In genomic region chr4:106587558-106587957, GRCh38 we compare ENCODE assay signal across 14 cellular contexts.
A peak's percentile ranks its signal among the peaks of the same experiment; 100 is the strongest.
DNase-seq lines count a peak whose midpoint lies in the region; ATAC-seq, FAIRE-seq and TF ChIP-seq lines count a peak whose summit lies in the region.
"Had no signal": no experiment of that assay in that cellular context is flagged by ENCODE, and none has a peak within 500 bp of the region (broad histone marks: within the 10 kb centered on the region; RNA-seq: fewer than 3 reads in every experiment).

No MANE protein-coding gene starts in this region.

- TF ChIP-seq CTCF in keratinocyte (optimal IDR thresholded peaks at IDR 0.05 in 1 of 3, IDR thresholded peaks at IDR 0.05 in 1 of 3, conservative IDR thresholded peaks at IDR 0.05 in 1 of 3; ENCODE audit: extremely low read depth in 1 of 3, insufficient read depth in 2 of 3, low read length in 3 of 3) = no peak

- peak; percentile 86 for FAIRE-seq in keratinocyte (lab: Jason Lieb, UNC)

- H3K9me2 ChIP-seq in Karpas-422 (replicated peaks; ENCODE audit: insufficient read depth, low read length) = no peaks in the 10 kb centered on the region

- peak overlapping the region; percentile 83 for H2AFZ ChIP-seq in keratinocyte (ENCODE audit: control insufficient read depth, low read length)
- H2AFZ ChIP-seq in Karpas-422 (ENCODE audit: low read length) = no peak overlapping the region

- H3K27ac ChIP-seq in keratinocyte (ENCODE audit: control insufficient read depth, insufficient read depth, low read length) (peak overlapping the region; percentile 74), Karpas-422 (ENCODE audit: low read length) (no peak overlapping the region)
- H3K27ac ChIP-seq: BLaER1, thyroid gland had no signal

- H3K27me3 ChIP-seq in keratinocyte (ENCODE audit: control insufficient read depth, extremely low read depth, insufficient read depth, low read length) (no peaks in the 10 kb centered on the region), Karpas-422 (ENCODE audit: low read length) (no peaks in the 10 kb centered on the region)
- H3K27me3 ChIP-seq: BLaER1, thyroid gland had no signal

- H3K4me2 ChIP-seq in keratinocyte (ENCODE audit: control insufficient read depth, extremely low read depth, insufficient read depth, low read depth, low read length) = peak overlapping the region; percentile 62
- no peak overlapping the region for H3K4me2 ChIP-seq in Karpas-422 (ENCODE audit: low read depth, low read length, poor library complexity, severe bottlenecking)
- H3K4me2 ChIP-seq: BLaER1 had no signal

- H3K79me2 ChIP-seq in keratinocyte (ENCODE audit: control insufficient read depth, insufficient read depth, low read length) = no peaks in the 10 kb centered on the region
- no peaks in the 10 kb centered on the region for H3K79me2 ChIP-seq in Karpas-422 (ENCODE audit: low read length)

- H3K9me3 ChIP-seq in keratinocyte (ENCODE audit: control insufficient read depth, low read depth, low read length) = no peaks in the 10 kb centered on the region
- H3K9me3 ChIP-seq in Karpas-422 (ENCODE audit: low read length) = no peaks in the 10 kb centered on the region
- H3K9me3 ChIP-seq: BLaER1, thyroid gland had no signal

- H4K20me1 ChIP-seq in keratinocyte (ENCODE audit: control insufficient read depth, extremely low read depth, insufficient read depth, low read length) = no peaks in the 10 kb centered on the region
- no peaks in the 10 kb centered on the region for H4K20me1 ChIP-seq in Karpas-422 (ENCODE audit: insufficient read depth, low read depth, low read length)
- H4K20me1 ChIP-seq: BLaER1 had no signal

- no peak for ATAC-seq in HG03460 (IDR thresholded peaks at IDR 0.05; ENCODE audit: unreplicated experiment)
- no peak for ATAC-seq in HG03442 (IDR thresholded peaks at IDR 0.05; ENCODE audit: unreplicated experiment)

- no peak overlapping the region for H3K9ac ChIP-seq in keratinocyte (ENCODE audit: control insufficient read depth, extremely low read depth, insufficient read depth, low read length)
- H3K9ac ChIP-seq in Karpas-422 (ENCODE audit: low read length) = no peak overlapping the region
- H3K9ac ChIP-seq: BLaER1 had no signal

- DNase-seq in A172 (ENCODE audit: low spot score) = peak; percentile 76
- DNase-seq in HCEC 1CT = peak; percentile 57
- DNase-seq in amniotic epithelial cell (ENCODE audit: low read depth) = peak; percentile 70
- peak; percentile 36 for DNase-seq in keratinocyte (ENCODE audit: low read depth, low spot score)
- DNase-seq in Karpas-422 = no peak
- DNase-seq in SKM-1 (lab: John Stamatoyannopoulos, UW; ENCODE audit: unreplicated experiment) = no peak
- DNase-seq: activated naive CD4-positive, alpha-beta T cell treated with anti-CD3 and anti-CD28 coated beads, Interleukin-2, amount 50 U/mL, for 16 hours; left cardiac atrium; NCI-H2107; posterior cingulate gyrus; thyroid gland had no signal

- dilution Hi-C loops in keratinocyte (cut with MboI; ENCODE audit: extremely low pct_ligation_motif_present, low sequenced_read_pairs) = no loop called here

- no peaks in the 10 kb centered on the region for H3K9me1 ChIP-seq in keratinocyte (ENCODE audit: control insufficient read depth, extremely low read depth, insufficient read depth, low read length)

- peaks cover 57% of the 10 kb centered on the region for H3K4me1 ChIP-seq in keratinocyte (ENCODE audit: control insufficient read depth, extremely low read depth, insufficient read depth, low read length)
- no peaks in the 10 kb centered on the region for H3K4me1 ChIP-seq in Karpas-422 (ENCODE audit: low read length)
- H3K4me1 ChIP-seq: BLaER1, thyroid gland had no signal

- peak overlapping the region in 1 of 3 experiments; percentile 24 for H3K4me3 ChIP-seq in keratinocyte (ENCODE audit: control insufficient read depth in 2 of 3, extremely low read depth in 1 of 3, insufficient read depth in 2 of 3, low read depth in 1 of 3, low read length in 3 of 3)
- H3K4me3 ChIP-seq in Karpas-422 (ENCODE audit: low read length) = no peak overlapping the region
- H3K4me3 ChIP-seq: BLaER1, thyroid gland had no signal

- H3K36me3 ChIP-seq in keratinocyte (ENCODE audit: control insufficient read depth in 2 of 2, extremely low read depth in 1 of 2, insufficient read depth in 2 of 2, low read length in 2 of 2) = no peaks in the 10 kb centered on the region
- no peaks in the 10 kb centered on the region for H3K36me3 ChIP-seq in Karpas-422 (ENCODE audit: insufficient read depth, low read length)
- H3K36me3 ChIP-seq: BLaER1, thyroid gland had no signal

Comparison
In these comparisons a context has a peak if more than half of its experiments do, and no peak if none do; other contexts are left out.
1. DNase-seq: peak in A172 (single experiment), HCEC 1CT (single experiment), amniotic epithelial cell (single experiment) and keratinocyte (single experiment); none in Karpas-422 (single experiment) and SKM-1 (single experiment).